In the genomic region with DNA sequence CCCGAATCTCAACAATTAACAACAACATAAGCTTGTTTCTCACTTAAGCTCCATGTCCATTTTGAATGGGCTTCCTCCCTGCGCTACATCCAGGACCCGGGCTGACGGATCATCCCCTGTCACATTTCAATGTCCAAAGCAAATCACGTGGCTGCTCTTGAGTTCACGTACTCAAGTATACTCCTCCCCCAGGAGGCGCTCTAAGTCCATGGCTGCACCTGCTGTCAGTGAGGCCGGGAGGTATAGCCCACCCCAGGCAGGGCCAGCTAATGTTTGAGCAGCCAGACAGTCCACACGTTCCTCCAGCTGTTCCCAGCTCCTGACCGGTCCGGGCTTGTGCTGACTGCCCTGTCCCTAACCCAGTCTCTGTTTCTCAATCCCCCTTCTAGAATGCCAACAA, we compare ENCODE assay signal across 1 cellular context.
A peak's percentile ranks its signal among the peaks of the same experiment; 100 is the strongest.
TF ChIP-seq lines count a peak whose summit lies in the region.

No MANE protein-coding gene starts in this region.

TF ChIP-seq in K562, 482 proteins besides CTCF, POLR2A, EP300 and RAD21 (continued from another document and continues in another):
- no peak for TF ChIP-seq SMARCB1 (IDR thresholded peaks at IDR 0.05; ENCODE audit: insufficient read length, low read depth)
- TF ChIP-seq HDAC1 (IDR thresholded peaks at IDR 0.05): no peak
- no peak for TF ChIP-seq RBBP5 (IDR thresholded peaks at IDR 0.05; ENCODE audit: borderline replicate concordance, insufficient read depth, low read length, poor library complexity, severe bottlenecking)
- no peak for TF ChIP-seq ZNF263 (CRISPR knock-in tag; IDR thresholded peaks at IDR 0.05; ENCODE audit: borderline replicate concordance)
- TF ChIP-seq NFIC (IDR thresholded peaks at IDR 0.05): no peak
- TF ChIP-seq ZNF274 (IDR thresholded peaks at IDR 0.05; ENCODE audit: borderline replicate concordance, low read depth, low read length): no peak
- no peak for TF ChIP-seq SAFB (IDR thresholded peaks at IDR 0.05; ENCODE audit: borderline replicate concordance, low read depth, low read length)
- TF ChIP-seq ZNF583 (CRISPR knock-in tag; IDR thresholded peaks at IDR 0.05): no peak
- no peak for TF ChIP-seq ETS2 (tag; IDR thresholded peaks at IDR 0.05; ENCODE audit: borderline replicate concordance, poor library complexity, severe bottlenecking)
- no peak for TF ChIP-seq PRPF4 (IDR thresholded peaks at IDR 0.05; ENCODE audit: insufficient read depth, low read depth, low read length, poor library complexity, severe bottlenecking)
- TF ChIP-seq CGGBP1 (CRISPR knock-in tag; IDR thresholded peaks at IDR 0.05): no peak
- TF ChIP-seq ZNF639 (CRISPR knock-in tag; conservative IDR thresholded peaks at IDR 0.05 in 1 of 2, IDR thresholded peaks at IDR 0.05 in 1 of 2): no peak
- TF ChIP-seq, protein P1, sequence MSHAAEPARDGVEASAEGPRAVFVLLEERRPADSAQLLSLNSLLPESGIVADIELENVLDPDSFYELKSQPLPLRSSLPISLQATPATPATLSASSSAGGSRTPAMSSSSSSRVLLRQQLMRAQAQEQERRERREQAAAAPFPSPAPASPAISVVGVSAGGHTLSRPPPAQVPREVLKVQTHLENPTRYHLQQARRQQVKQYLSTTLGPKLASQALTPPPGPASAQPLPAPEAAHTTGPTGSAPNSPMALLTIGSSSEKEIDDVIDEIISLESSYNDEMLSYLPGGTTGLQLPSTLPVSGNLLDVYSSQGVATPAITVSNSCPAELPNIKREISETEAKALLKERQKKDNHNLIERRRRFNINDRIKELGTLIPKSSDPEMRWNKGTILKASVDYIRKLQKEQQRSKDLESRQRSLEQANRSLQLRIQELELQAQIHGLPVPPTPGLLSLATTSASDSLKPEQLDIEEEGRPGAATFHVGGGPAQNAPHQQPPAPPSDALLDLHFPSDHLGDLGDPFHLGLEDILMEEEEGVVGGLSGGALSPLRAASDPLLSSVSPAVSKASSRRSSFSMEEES (CRISPR knock-in tag; IDR thresholded peaks at IDR 0.05): peak; percentile 41; the same call in 1 of the 2 replicates
- no peak for TF ChIP-seq CHCHD3 (CRISPR knock-in tag; IDR thresholded peaks at IDR 0.05)
- no peak for TF ChIP-seq ZNF740 (CRISPR knock-in tag; IDR thresholded peaks at IDR 0.05)
- TF ChIP-seq ZNF740 (tag; IDR thresholded peaks at IDR 0.05): no peak
- TF ChIP-seq HOXB6 (CRISPR knock-in tag; IDR thresholded peaks at IDR 0.05; ENCODE audit: borderline replicate concordance): no peak
- peak; percentile 57 for TF ChIP-seq PKNOX1 (IDR thresholded peaks at IDR 0.05)
- TF ChIP-seq GATA2 (CRISPR knock-in tag; IDR thresholded peaks at IDR 0.05): no peak
- no peak for TF ChIP-seq ZNF444 (CRISPR knock-in tag; IDR thresholded peaks at IDR 0.05)
- TF ChIP-seq U2AF1 (optimal IDR thresholded peaks at IDR 0.05; ENCODE audit: low read depth, low read length): no peak
- TF ChIP-seq NR3C1 (CRISPR knock-in tag; IDR thresholded peaks at IDR 0.05): no peak
- TF ChIP-seq GTF2F1 (IDR thresholded peaks at IDR 0.05; ENCODE audit: low read depth, low read length): no peak
- TF ChIP-seq KLF10 (CRISPR knock-in tag; IDR thresholded peaks at IDR 0.05): no peak
- no peak for TF ChIP-seq BMI1 (IDR thresholded peaks at IDR 0.05; ENCODE audit: low read length)
- TF ChIP-seq CREB5 (CRISPR knock-in tag; IDR thresholded peaks at IDR 0.05): no peak
- TF ChIP-seq MECOM (CRISPR knock-in tag; IDR thresholded peaks at IDR 0.05): no peak
- peak; percentile 75 for TF ChIP-seq RAD51 (IDR thresholded peaks at IDR 0.05; ENCODE audit: borderline replicate concordance, low read depth)
- TF ChIP-seq ZNF77 (CRISPR knock-in tag; IDR thresholded peaks at IDR 0.05): no peak
- TF ChIP-seq, protein P2, sequence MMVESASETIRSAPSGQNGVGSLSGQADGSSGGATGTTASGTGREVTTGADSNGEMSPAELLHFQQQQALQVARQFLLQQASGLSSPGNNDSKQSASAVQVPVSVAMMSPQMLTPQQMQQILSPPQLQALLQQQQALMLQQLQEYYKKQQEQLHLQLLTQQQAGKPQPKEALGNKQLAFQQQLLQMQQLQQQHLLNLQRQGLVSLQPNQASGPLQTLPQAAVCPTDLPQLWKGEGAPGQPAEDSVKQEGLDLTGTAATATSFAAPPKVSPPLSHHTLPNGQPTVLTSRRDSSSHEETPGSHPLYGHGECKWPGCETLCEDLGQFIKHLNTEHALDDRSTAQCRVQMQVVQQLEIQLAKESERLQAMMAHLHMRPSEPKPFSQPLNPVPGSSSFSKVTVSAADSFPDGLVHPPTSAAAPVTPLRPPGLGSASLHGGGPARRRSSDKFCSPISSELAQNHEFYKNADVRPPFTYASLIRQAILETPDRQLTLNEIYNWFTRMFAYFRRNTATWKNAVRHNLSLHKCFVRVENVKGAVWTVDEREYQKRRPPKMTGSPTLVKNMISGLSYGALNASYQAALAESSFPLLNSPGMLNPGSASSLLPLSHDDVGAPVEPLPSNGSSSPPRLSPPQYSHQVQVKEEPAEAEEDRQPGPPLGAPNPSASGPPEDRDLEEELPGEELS (CRISPR knock-in tag; IDR thresholded peaks at IDR 0.05; ENCODE audit: borderline replicate concordance): no peak
- TF ChIP-seq MYNN (IDR thresholded peaks at IDR 0.05): no peak
- no peak for TF ChIP-seq MYNN (CRISPR knock-in tag; IDR thresholded peaks at IDR 0.05)
- peak; percentile 63; the same call in 1 of the 2 replicates for TF ChIP-seq BHLHE40 (IDR thresholded peaks at IDR 0.05; ENCODE audit: low read length)
- TF ChIP-seq CBX3 (IDR thresholded peaks at IDR 0.05; ENCODE audit: borderline replicate concordance in 1 of 2, low read length in 2 of 2): no peak
- TF ChIP-seq, protein P3, sequence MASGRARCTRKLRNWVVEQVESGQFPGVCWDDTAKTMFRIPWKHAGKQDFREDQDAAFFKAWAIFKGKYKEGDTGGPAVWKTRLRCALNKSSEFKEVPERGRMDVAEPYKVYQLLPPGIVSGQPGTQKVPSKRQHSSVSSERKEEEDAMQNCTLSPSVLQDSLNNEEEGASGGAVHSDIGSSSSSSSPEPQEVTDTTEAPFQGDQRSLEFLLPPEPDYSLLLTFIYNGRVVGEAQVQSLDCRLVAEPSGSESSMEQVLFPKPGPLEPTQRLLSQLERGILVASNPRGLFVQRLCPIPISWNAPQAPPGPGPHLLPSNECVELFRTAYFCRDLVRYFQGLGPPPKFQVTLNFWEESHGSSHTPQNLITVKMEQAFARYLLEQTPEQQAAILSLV (tag; IDR thresholded peaks at IDR 0.05): no peak
- no peak for TF ChIP-seq HDAC8 (tag; IDR thresholded peaks at IDR 0.05)
- no peak for TF ChIP-seq RBM25 (IDR thresholded peaks at IDR 0.05; ENCODE audit: low read depth, low read length, severe bottlenecking)
- TF ChIP-seq HDAC2 (IDR thresholded peaks at IDR 0.05): no peak
- TF ChIP-seq CTBP1 (IDR thresholded peaks at IDR 0.05; ENCODE audit: borderline replicate concordance): peak; percentile 45; the same call in 1 of the 2 replicates
- no peak for TF ChIP-seq ESRRA (IDR thresholded peaks at IDR 0.05; ENCODE audit: borderline replicate concordance, low read depth)
- no peak for TF ChIP-seq HLTF (IDR thresholded peaks at IDR 0.05)
- TF ChIP-seq TCF7L2 (IDR thresholded peaks at IDR 0.05; ENCODE audit: low read depth, low read length): no peak
- no peak for TF ChIP-seq SP2 (IDR thresholded peaks at IDR 0.05; ENCODE audit: extremely low read depth, low read depth, low read length, poor library complexity, severe bottlenecking)
- no peak for TF ChIP-seq ZNF324 (CRISPR knock-in tag; IDR thresholded peaks at IDR 0.05)
- no peak for TF ChIP-seq ASH1L (IDR thresholded peaks at IDR 0.05; ENCODE audit: borderline replicate concordance, low read depth, partially characterized antibody)
- TF ChIP-seq SNIP1 (IDR thresholded peaks at IDR 0.05; ENCODE audit: low read depth): no peak
- TF ChIP-seq TFAM (CRISPR knock-in tag; conservative IDR thresholded peaks at IDR 0.05): no peak
- TF ChIP-seq MYC (IDR thresholded peaks at IDR 0.05; ENCODE audit: low read depth, low read length): 0 out of 2 replicates have a peak, but pooled peaks have one; percentile 39
- TF ChIP-seq MYC (CRISPR knock-in tag; IDR thresholded peaks at IDR 0.05; ENCODE audit: borderline replicate concordance, low read depth): no peak
- TF ChIP-seq TAF15 (IDR thresholded peaks at IDR 0.05; ENCODE audit: low read depth, low read length): no peak
- TF ChIP-seq ZNF778 (CRISPR knock-in tag; IDR thresholded peaks at IDR 0.05): no peak
- TF ChIP-seq SREBF2 (CRISPR knock-in tag; IDR thresholded peaks at IDR 0.05): no peak
- TF ChIP-seq EHMT2 (IDR thresholded peaks at IDR 0.05): no peak
- TF ChIP-seq POLR2AphosphoS5 (IDR thresholded peaks at IDR 0.05; ENCODE audit: control insufficient read depth, insufficient read depth, low read depth, low read length): no peak
- no peak for TF ChIP-seq CREBBP (IDR thresholded peaks at IDR 0.05; ENCODE audit: low read depth, low read length)
- TF ChIP-seq KDM5B (IDR thresholded peaks at IDR 0.05; ENCODE audit: insufficient replicate concordance, low read depth, low read length): no peak
- TF ChIP-seq USF1 (CRISPR knock-in tag; IDR thresholded peaks at IDR 0.05): peak; percentile 77
- no peak for TF ChIP-seq CBX5 (IDR thresholded peaks at IDR 0.05; ENCODE audit: borderline replicate concordance, low read depth)
- TF ChIP-seq GATAD2A (IDR thresholded peaks at IDR 0.05): no peak
- TF ChIP-seq MCM5 (IDR thresholded peaks at IDR 0.05; ENCODE audit: low read depth): no peak
- no peak for TF ChIP-seq MNT (conservative IDR thresholded peaks at IDR 0.05)
- peak in 1 of 2 experiments; percentile 40; a peak in 1 of 4 replicates for TF ChIP-seq MAZ (CRISPR knock-in tag; conservative IDR thresholded peaks at IDR 0.05 in 1 of 2, IDR thresholded peaks at IDR 0.05 in 1 of 2)
- TF ChIP-seq ZNF311 (CRISPR knock-in tag; IDR thresholded peaks at IDR 0.05): no peak
- no peak for TF ChIP-seq DIDO1 (tag; IDR thresholded peaks at IDR 0.05; ENCODE audit: low read depth)
